8 cellular contexts compared by ENCODE assay signal in genomic region chr22:50731811-50732624, GRCh38. TPM values are rescaled to one million over a fixed set of nuclear protein-coding genes. Genes with fewer than 3 reads are reported as not detected.
DNase-seq lines count a peak whose midpoint lies in the region; TF ChIP-seq lines count a peak whose summit lies in the region.

No MANE protein-coding gene starts in this region.

- DNase-seq in activated gamma-delta T cell treated with Interleukin-2 at 50 U/mL for 16 hours, result peak; percentile 32
- no peak for DNase-seq in activated gamma-delta T cell (lab: John Stamatoyannopoulos, UW)
- DNase-seq in PC-9, result peak; percentile 28 to 49
- peak; percentile 46 for DNase-seq in activated T-helper 1 cell treated with Interleukin-2 at 50 U/mL for 16 hours (ENCODE audit: low read depth)
- peak; percentile 32 to 75 for DNase-seq in foreskin fibroblast
- no peak for DNase-seq in progenitor cell of endocrine pancreas (ENCODE audit: low spot score, unreplicated experiment)
- DNase-seq in vagina (ENCODE audit: extremely low spot score in 2 of 2), result no peak
- no peak for DNase-seq in NCI-H774 (lab: John Stamatoyannopoulos, UW)

- H3K27me3 ChIP-seq in PC-9 (ENCODE audit: insufficient read depth, low read depth) (no peaks in the 10 kb centered on the region), vagina (no peaks in the 10 kb centered on the region)

- intact Hi-C loops in PC-9 (cut with micrococcal nuclease; ENCODE audit: unreplicated experiment), result no loop called here
- intact Hi-C loops in vagina (cut with DNase I), result no loop called here

- peaks cover 4% of the 10 kb centered on the region; the same call in 1 of the 2 replicates for H4K20me1 ChIP-seq in PC-9 (ENCODE audit: insufficient read depth)

- no peaks in the 10 kb centered on the region for H3K9me3 Mint-ChIP-seq in progenitor cell of endocrine pancreas (ENCODE audit: low read depth)

- H2AFZ ChIP-seq in PC-9, result no peak overlapping the region

- no peaks in the 10 kb centered on the region for H3K79me2 ChIP-seq in PC-9 (ENCODE audit: low read depth)

- no peaks in the 10 kb centered on the region for H3K9me2 ChIP-seq in PC-9 (ENCODE audit: insufficient read depth)

- no peak for TF ChIP-seq POLR2A in vagina (IDR thresholded peaks at IDR 0.05)

- BruUV-seq in PC-9 (replicated peaks; lab: Mats Ljungman, UMichigan), result no TSS peak

- H3K36me3 Mint-ChIP-seq in progenitor cell of endocrine pancreas (ENCODE audit: insufficient read depth), result no peaks in the 10 kb centered on the region

- no peaks in the 10 kb centered on the region for H3K4me1 ChIP-seq in PC-9 (replicated peaks; ENCODE audit: insufficient read depth)
- peaks cover 14% of the 10 kb centered on the region for H3K4me1 ChIP-seq in vagina

- H3K36me3 ChIP-seq in PC-9 (ENCODE audit: low read depth) (no peaks in the 10 kb centered on the region), vagina (no peaks in the 10 kb centered on the region)

- no peaks in the 10 kb centered on the region for H3K9me3 ChIP-seq in PC-9 (ENCODE audit: insufficient read depth, low read depth)
- no peaks in the 10 kb centered on the region for H3K9me3 ChIP-seq in vagina

- no peak overlapping the region for H3K4me2 ChIP-seq in PC-9

- H3K27ac Mint-ChIP-seq in progenitor cell of endocrine pancreas, result no peak overlapping the region

- H3K27me3 Mint-ChIP-seq in progenitor cell of endocrine pancreas, result peaks cover 29% of the 10 kb centered on the region

- H3K27ac ChIP-seq in PC-9 (no peak overlapping the region), vagina (no peak overlapping the region)

- TF ChIP-seq CTCF in PC-9 (conservative IDR thresholded peaks at IDR 0.05) (peak; percentile 91), foreskin fibroblast (IDR thresholded peaks at IDR 0.05; ENCODE audit: low read depth, low read length) (peak; percentile 86), progenitor cell of endocrine pancreas (IDR thresholded peaks at IDR 0.05; ENCODE audit: unreplicated experiment) (peak; percentile 56), vagina (IDR thresholded peaks at IDR 0.05) (peak in 2 of 3 experiments; percentile 47 to 48)

- POLR2A ChIA-PET in PC-9 (lab: Charles Lee; ENCODE audit: unreplicated experiment), result no interaction called here

- H3F3A ChIP-seq in PC-9 (ENCODE audit: insufficient read depth, low read depth), result no peaks in the 10 kb centered on the region

- no peak overlapping the region for H3K4me3 ChIP-seq in PC-9
- no peak overlapping the region for H3K4me3 ChIP-seq in foreskin fibroblast (ENCODE audit: low read depth in 1 of 2, low read length in 2 of 2)
- H3K4me3 ChIP-seq in vagina, result no peak overlapping the region

- CTCF ChIA-PET in PC-9 (lab: Charles Lee), result no interaction called here

- H3K4me1 Mint-ChIP-seq in progenitor cell of endocrine pancreas (ENCODE audit: low read depth), result no peaks in the 10 kb centered on the region

- H3K4me3 Mint-ChIP-seq in progenitor cell of endocrine pancreas (ENCODE audit: low read depth), result no peak overlapping the region

RNA-seq across cellular contexts. Expression of gene ACR, which starts 6.0 kb away (rescaled TPM):
- total RNA-seq in PC-9 (2021), result 0.28 TPM in 1 of 2 replicates, not detected in the other
- 0.62 TPM in 1 of 2 replicates, not detected in the other for total RNA-seq in progenitor cell of endocrine pancreas
- not detected for total RNA-seq in vagina

RNA-seq across cellular contexts. Expression of gene RABL2B, which starts 51.4 kb away (rescaled TPM):
- total RNA-seq in PC-9 (2021), result 44.0 and 48.4 TPM in 2 replicates
- 88.6 and 88.7 TPM in 2 replicates for total RNA-seq in progenitor cell of endocrine pancreas
- 28.2 TPM for total RNA-seq in vagina

RNA-seq across cellular contexts. Expression of gene SHANK3, which starts 59.4 kb away (rescaled TPM):
- total RNA-seq in PC-9 (2021) (5.8 and 7.6 TPM in 2 replicates), progenitor cell of endocrine pancreas (6.9 and 7.5 TPM in 2 replicates), vagina (20.4 TPM)

Comparison
In these comparisons a context has a peak if more than half of its experiments do, and no peak if none do; other contexts are left out.
1. DNase-seq: peak in activated gamma-delta T cell treated with Interleukin-2 at 50 U/mL for 16 hours (single experiment), PC-9 (2 of 2), activated T-helper 1 cell treated with Interleukin-2 at 50 U/mL for 16 hours (single experiment) and foreskin fibroblast (2 of 2); none in activated gamma-delta T cell (single experiment), progenitor cell of endocrine pancreas (single experiment), vagina (0 of 2) and NCI-H774 (single experiment).
2. Peak in every context shown above with its lines, with median percentiles within 50 percentile points of each other: CTCF ChIP-seq.